Comparison of ENCODE assay signal across 33 cellular contexts in the genomic region with DNA sequence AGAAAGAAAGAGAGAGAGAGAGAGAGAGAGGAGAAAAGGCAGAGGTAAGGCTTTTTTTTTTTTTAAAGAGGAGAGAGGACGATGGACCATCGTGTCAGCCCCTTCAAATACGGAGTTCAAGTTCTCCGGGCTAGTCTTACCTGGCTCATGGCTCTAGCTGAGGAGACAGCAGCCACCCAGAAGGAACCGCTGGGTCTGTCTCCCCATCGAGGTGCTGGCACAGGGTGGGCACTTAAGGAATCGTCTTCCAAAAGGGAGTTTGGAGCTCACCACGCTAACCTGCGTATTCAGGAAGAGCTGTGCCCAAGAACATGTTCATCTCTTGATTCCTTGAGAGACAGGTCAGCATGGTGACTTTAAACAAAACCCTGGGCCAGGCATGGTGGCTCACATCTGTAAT.
"Had no signal": no experiment of that assay in that cellular context is flagged by ENCODE, and none has a peak within 500 bp of the region (broad histone marks: within the 10 kb centered on the region; RNA-seq: fewer than 3 reads in every experiment).

No MANE protein-coding gene starts in this region.

- H3K4me1 ChIP-seq: ascending aorta, breast epithelium, colonic mucosa, esophagus muscularis mucosa, gastroesophageal sphincter, heart right ventricle had no signal

- H3K9me3 Mint-ChIP-seq: activated B cell treated with CpG ODN at 0.5 μM for 24 hours; activated CD8-positive, alpha-beta T cell treated with anti-CD3 and anti-CD28 coated beads for 36 hours; activated T-helper 1 cell treated with anti-CD3 and anti-CD28 coated beads, Interleukin-12 subunit alpha, Interleukin-12 subunit beta, Interleukin-2, Interleukin-4 antibody, amounts not matched to agents 30 ng/mL and 10 ng/mL and 1 ng/mL, durations not matched to agents 14 hours and 24 hours and 36 hours; activated T-helper 2 cell treated with anti-CD3 and anti-CD28 coated beads, Interferon-gamma antibody, Interleukin-2, Interleukin-4, amounts not matched to agents 10 μg/mL and 5 μg/mL and 100 μg/mL, durations not matched to agents 14 hours and 24 hours and 36 hours; T-cell; T-helper 1 cell treated with Interleukin-12 subunit alpha and Interleukin-12 subunit beta and Interleukin-4 antibody, amounts not matched to agents 30 μg/mL and 1 μg/mL, for 36 hours; T-helper 2 cell treated with Interferon-gamma antibody and Interleukin-4, amounts not matched to agents 5 μg/mL and 100 μg/mL, for 36 hours had no signal

- H3K36me3 ChIP-seq: ascending aorta, breast epithelium, cardiac muscle cell, colonic mucosa, esophagus muscularis mucosa, gastroesophageal sphincter, heart right ventricle, WERI-Rb-1 had no signal

- H3K27me3 ChIP-seq: ascending aorta, cardiac muscle cell, colonic mucosa had no signal

- DNase-seq: activated B cell treated with CpG ODN at 0.5 μM for 24 hours; activated CD4-positive, alpha-beta T cell treated with anti-CD3 and anti-CD28 coated beads for 48 hours; activated CD4-positive, alpha-beta T cell treated with anti-CD3 and anti-CD28 coated beads, Interleukin-2, amount 50 U/mL, for 1 hour; activated CD4-positive, alpha-beta T cell treated with anti-CD3 and anti-CD28 coated beads, Interleukin-2, amount 50 U/mL, for 48 hours; activated CD8-positive, alpha-beta memory T cell treated with anti-CD3 and anti-CD28 coated beads for 24 hours; activated CD8-positive, alpha-beta T cell treated with anti-CD3 and anti-CD28 coated beads for 36 hours; activated gamma-delta T cell treated with Interleukin-2 at 50 U/mL for 16 hours; activated naive CD4-positive, alpha-beta T cell treated with anti-CD3 and anti-CD28 coated beads, Interleukin-2, amount 50 U/mL, for 16 hours; activated naive CD4-positive, alpha-beta T cell treated with Interleukin-2 at 50 U/mL for 16 hours; activated T-cell treated with anti-CD3 and anti-CD28 coated beads, Interleukin-2, amount 50 U/mL, for 48 hours; central memory CD4-positive, alpha-beta T cell; cerebellar nuclear complex; colonic mucosa; effector CD8-positive, alpha-beta T cell; erythroblast; foreskin melanocyte; heart right ventricle; SW 1271; T-cell; T1000; WERI-Rb-1 had no signal

- H3K36me3 Mint-ChIP-seq: activated naive CD8-positive, alpha-beta T cell; brain; T-cell had no signal

- H3K9me3 ChIP-seq: ascending aorta, breast epithelium, colonic mucosa, esophagus muscularis mucosa, gastroesophageal sphincter, heart right ventricle had no signal

- H3K27ac ChIP-seq: ascending aorta, breast epithelium, cardiac muscle cell, colonic mucosa, esophagus muscularis mucosa, gastroesophageal sphincter, heart right ventricle, WERI-Rb-1 had no signal

- H3K4me3 Mint-ChIP-seq: activated B cell treated with CpG ODN at 0.5 μM for 24 hours; activated CD8-positive, alpha-beta T cell treated with anti-CD3 and anti-CD28 coated beads for 36 hours; activated naive CD8-positive, alpha-beta T cell; activated T-helper 1 cell treated with anti-CD3 and anti-CD28 coated beads, Interleukin-12 subunit alpha, Interleukin-12 subunit beta, Interleukin-2, Interleukin-4 antibody, amounts not matched to agents 30 ng/mL and 10 ng/mL and 1 ng/mL, durations not matched to agents 14 hours and 24 hours and 36 hours; brain; T-cell; T-helper 1 cell treated with Interleukin-12 subunit alpha and Interleukin-12 subunit beta and Interleukin-4 antibody, amounts not matched to agents 30 μg/mL and 1 μg/mL, for 36 hours; T-helper 2 cell treated with Interferon-gamma antibody and Interleukin-4, amounts not matched to agents 5 μg/mL and 100 μg/mL, for 36 hours had no signal

- H3K4me3 ChIP-seq: ascending aorta, breast epithelium, cardiac muscle cell, colonic mucosa, esophagus muscularis mucosa, gastroesophageal sphincter, heart right ventricle had no signal

- ATAC-seq: activated CD4-positive, CD25-positive, alpha-beta regulatory T cell treated with anti-CD3 and anti-CD28 coated beads, Interleukin-2, amount 50 U/mL, for 24 hours; activated CD8-positive, alpha-beta T cell treated with anti-CD3 and anti-CD28 coated beads for 36 hours; gastroesophageal sphincter; heart right ventricle; T-cell had no signal

- H3K27ac Mint-ChIP-seq: activated B cell treated with CpG ODN at 0.5 μM for 24 hours; activated CD8-positive, alpha-beta T cell treated with anti-CD3 and anti-CD28 coated beads for 36 hours; activated naive CD8-positive, alpha-beta T cell; activated T-helper 1 cell treated with anti-CD3 and anti-CD28 coated beads, Interleukin-12 subunit alpha, Interleukin-12 subunit beta, Interleukin-2, Interleukin-4 antibody, amounts not matched to agents 30 ng/mL and 10 ng/mL and 1 ng/mL, durations not matched to agents 14 hours and 24 hours and 36 hours; activated T-helper 2 cell treated with anti-CD3 and anti-CD28 coated beads, Interferon-gamma antibody, Interleukin-2, Interleukin-4, amounts not matched to agents 10 μg/mL and 5 μg/mL and 100 μg/mL, durations not matched to agents 14 hours and 24 hours and 36 hours; brain; T-cell; T-helper 1 cell treated with Interleukin-12 subunit alpha and Interleukin-12 subunit beta and Interleukin-4 antibody, amounts not matched to agents 30 μg/mL and 1 μg/mL, for 36 hours; T-helper 2 cell treated with Interferon-gamma antibody and Interleukin-4, amounts not matched to agents 5 μg/mL and 100 μg/mL, for 36 hours had no signal
